Comparison of ENCODE assay signal across 28 cellular contexts in the genomic region with DNA sequence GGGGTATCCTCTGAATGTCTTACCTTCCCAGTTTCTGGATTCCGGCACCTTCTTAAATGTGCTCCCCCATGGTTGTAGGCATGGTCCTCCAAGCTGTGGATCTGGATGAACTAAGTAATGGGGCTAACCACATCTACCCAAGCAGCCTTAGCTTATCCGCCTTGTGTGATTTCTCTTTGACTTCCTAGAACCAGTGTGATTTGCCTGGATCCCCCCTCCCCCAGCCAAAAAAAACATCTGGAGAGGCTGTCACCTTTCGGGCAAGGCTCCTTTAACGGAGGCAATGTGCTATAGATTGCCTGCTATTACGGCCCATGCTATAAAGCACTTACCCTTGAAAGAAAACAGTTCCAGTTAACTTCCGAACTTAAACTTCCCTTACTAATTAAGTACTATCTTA.
"Had no signal": no experiment of that assay in that cellular context is flagged by ENCODE, and none has a peak within 500 bp of the region (broad histone marks: within the 10 kb centered on the region; RNA-seq: fewer than 3 reads in every experiment).

No MANE protein-coding gene starts in this region.

- DNase-seq: activated B cell treated with CpG ODN at 0.5 μM for 24 hours; activated CD4-positive, alpha-beta memory T cell treated with anti-CD3 and anti-CD28 coated beads for 36 hours; activated CD4-positive, alpha-beta T cell treated with anti-CD3 and anti-CD28 coated beads for 1 hour; activated CD4-positive, alpha-beta T cell treated with anti-CD3 and anti-CD28 coated beads, Interleukin-2, amount 10 ng/mL, durations not matched to agents 24 days and 14 days; activated CD8-positive, alpha-beta memory T cell treated with anti-CD3 and anti-CD28 coated beads for 24 hours; activated gamma-delta T cell; activated naive CD4-positive, alpha-beta T cell treated with anti-CD3 and anti-CD28 coated beads, Interleukin-2, amount 10 ng/mL, durations not matched to agents 7 days and 5 days; activated naive CD8-positive, alpha-beta T cell treated with anti-CD3 and anti-CD28 coated beads, Interleukin-2, amount 10 ng/mL, durations not matched to agents 7 days and 5 days; activated T-cell treated with anti-CD3 and anti-CD28 coated beads, Interleukin-2, amount 50 U/mL, for 4 hours; adrenal gland; anterior cingulate cortex; cerebellar nuclear complex; NCI-H1092; NCI-H1417; NCI-H1930; NCI-H2107; NCI-H345; NCI-H510A; NCI-H526 treated with DMSO at 0.1 percent for 48 hours; NCI-H82; NK-92 treated with Interleukin-12 subunit alpha and Interleukin-12 subunit beta, amount 100 ng/mL, for 24 hours; Peyer's patch; Right ventricle myocardium superior; SJCRH30; SW 1271 had no signal

- H3K27ac ChIP-seq: adrenal gland, KMS-11, Peyer's patch, RWPE1, SJCRH30 had no signal

- H3K4me1 ChIP-seq: Peyer's patch had no signal

- H3K9me3 Mint-ChIP-seq: activated B cell treated with CpG ODN at 0.5 μM for 24 hours; activated CD4-positive, alpha-beta memory T cell treated with anti-CD3 and anti-CD28 coated beads for 36 hours; activated CD4-positive, alpha-beta T cell treated with anti-CD3 and anti-CD28 coated beads, Interleukin-2, amount 10 ng/mL, durations not matched to agents 24 days and 14 days; activated naive CD4-positive, alpha-beta T cell treated with anti-CD3 and anti-CD28 coated beads, Interleukin-2, amount 10 ng/mL, durations not matched to agents 7 days and 5 days; activated T-cell treated with anti-CD3 and anti-CD28 coated beads, Interleukin-2, amount 50 U/mL, for 4 hours had no signal

- H3K4me3 Mint-ChIP-seq: activated B cell treated with CpG ODN at 0.5 μM for 24 hours; activated CD4-positive, alpha-beta memory T cell treated with anti-CD3 and anti-CD28 coated beads for 36 hours; activated CD4-positive, alpha-beta T cell treated with anti-CD3 and anti-CD28 coated beads, Interleukin-2, amount 10 ng/mL, durations not matched to agents 24 days and 14 days; activated naive CD4-positive, alpha-beta T cell treated with anti-CD3 and anti-CD28 coated beads, Interleukin-2, amount 10 ng/mL, durations not matched to agents 7 days and 5 days; activated naive CD8-positive, alpha-beta T cell treated with anti-CD3 and anti-CD28 coated beads, Interleukin-2, amount 10 ng/mL, durations not matched to agents 7 days and 5 days; activated T-cell treated with anti-CD3 and anti-CD28 coated beads, Interleukin-2, amount 50 U/mL, for 4 hours had no signal

- H3K4me2 ChIP-seq: KMS-11 had no signal

- H3K4me3 ChIP-seq: adrenal gland, Peyer's patch, SJCRH30 had no signal

- H3K36me3 ChIP-seq: adrenal gland had no signal

- H3K27ac Mint-ChIP-seq: activated CD4-positive, alpha-beta memory T cell treated with anti-CD3 and anti-CD28 coated beads for 36 hours; activated CD4-positive, alpha-beta T cell treated with anti-CD3 and anti-CD28 coated beads, Interleukin-2, amount 10 ng/mL, durations not matched to agents 24 days and 14 days; activated naive CD4-positive, alpha-beta T cell treated with anti-CD3 and anti-CD28 coated beads, Interleukin-2, amount 10 ng/mL, durations not matched to agents 7 days and 5 days; activated naive CD8-positive, alpha-beta T cell treated with anti-CD3 and anti-CD28 coated beads, Interleukin-2, amount 10 ng/mL, durations not matched to agents 7 days and 5 days had no signal

- H3K9ac ChIP-seq: KMS-11 had no signal

- H3K9me3 ChIP-seq: adrenal gland, Peyer's patch, SJCRH30 had no signal

- ATAC-seq: activated T-cell treated with anti-CD3 and anti-CD28 coated beads, Interleukin-2, amount 50 U/mL, for 4 hours; SK-N-SH treated with all-trans-retinoic acid at 6 μM for 48 hours had no signal

- H3K27me3 Mint-ChIP-seq: activated B cell treated with CpG ODN at 0.5 μM for 24 hours; activated CD4-positive, alpha-beta memory T cell treated with anti-CD3 and anti-CD28 coated beads for 36 hours; activated CD4-positive, alpha-beta T cell treated with anti-CD3 and anti-CD28 coated beads, Interleukin-2, amount 10 ng/mL, durations not matched to agents 24 days and 14 days; activated naive CD4-positive, alpha-beta T cell treated with anti-CD3 and anti-CD28 coated beads, Interleukin-2, amount 10 ng/mL, durations not matched to agents 7 days and 5 days; activated naive CD8-positive, alpha-beta T cell treated with anti-CD3 and anti-CD28 coated beads, Interleukin-2, amount 10 ng/mL, durations not matched to agents 7 days and 5 days had no signal

- H3K27me3 ChIP-seq: adrenal gland, Peyer's patch, SJCRH30 had no signal
